11 cellular contexts compared by ENCODE assay signal in genomic region chr13:97274782-97275252, GRCh38. TPM values are rescaled to one million over a fixed set of nuclear protein-coding genes. Genes with fewer than 3 reads are reported as not detected.
DNase-seq lines count a peak whose midpoint lies in the region; ATAC-seq and TF ChIP-seq lines count a peak whose summit lies in the region.
"Had no signal": no experiment of that assay in that cellular context is flagged by ENCODE, and none has a peak within 500 bp of the region (broad histone marks: within the 10 kb centered on the region; RNA-seq: fewer than 3 reads in every experiment).

No MANE protein-coding gene starts in this region.

- no peaks in the 10 kb centered on the region for H3K27me3 Mint-ChIP-seq in memory B cell
- no peaks in the 10 kb centered on the region for H3K27me3 Mint-ChIP-seq in activated CD8-positive, alpha-beta T cell treated with anti-CD3 and anti-CD28 coated beads, Interleukin-2, amount 10 ng/mL, durations not matched to agents 7 days and 5 days (ENCODE audit: low read depth)
- H3K27me3 Mint-ChIP-seq: activated T-helper 17 cell treated with anti-CD3 and anti-CD28 coated beads, Interleukin-2, amount 50 U/mL, for 72 hours had no signal

- H3K36me3 ChIP-seq in left ventricle myocardium inferior (peaks cover 17% of the 10 kb centered on the region), mammary epithelial cell (ENCODE audit: insufficient read depth, low read length) (no peaks in the 10 kb centered on the region), HAP-1 (replicated peaks) (no peaks in the 10 kb centered on the region)

- H3K4me1 Mint-ChIP-seq in memory B cell: peaks cover 37% of the 10 kb centered on the region
- H3K4me1 Mint-ChIP-seq in activated CD8-positive, alpha-beta T cell treated with anti-CD3 and anti-CD28 coated beads, Interleukin-2, amount 10 ng/mL, durations not matched to agents 7 days and 5 days (ENCODE audit: low read depth): no peaks in the 10 kb centered on the region

- H3K4me2 ChIP-seq in mammary epithelial cell (ENCODE audit: insufficient read depth, low read depth, low read length): peak overlapping the region; percentile 69

- H3K4me3 Mint-ChIP-seq in memory B cell: no peak overlapping the region
- H3K4me3 Mint-ChIP-seq in activated CD8-positive, alpha-beta T cell treated with anti-CD3 and anti-CD28 coated beads, Interleukin-2, amount 10 ng/mL, durations not matched to agents 7 days and 5 days: no peak overlapping the region
- H3K4me3 Mint-ChIP-seq: activated T-helper 17 cell treated with anti-CD3 and anti-CD28 coated beads, Interleukin-2, amount 50 U/mL, for 72 hours; neural crest cell had no signal

- ATAC-seq in left ventricle myocardium superior: no peak
- no peak for ATAC-seq in memory B cell (ENCODE audit: low read depth)
- no peak for ATAC-seq in activated CD8-positive, alpha-beta T cell treated with anti-CD3 and anti-CD28 coated beads, Interleukin-2, amount 10 ng/mL, durations not matched to agents 7 days and 5 days
- ATAC-seq: activated T-helper 17 cell treated with anti-CD3 and anti-CD28 coated beads, Interleukin-2, amount 50 U/mL, for 72 hours had no signal

- BruUV-seq in mammary epithelial cell (replicated peaks; lab: Mats Ljungman, UMichigan): no TSS peak

- H3K79me2 ChIP-seq in mammary epithelial cell (ENCODE audit: insufficient read depth, low read length): peaks cover 40% of the 10 kb centered on the region

- intact Hi-C loops in left ventricle myocardium inferior (cut with micrococcal nuclease): loop anchor here (10.0 kb wide), 1 partner anchor 50 kb away; the partner anchor contains the start of gene MBNL2
- intact Hi-C loops in left ventricle myocardium superior (cut with micrococcal nuclease): no loop called here
- intact Hi-C loops in mammary epithelial cell (cut with micrococcal nuclease): loop anchor here (5.0 to 10.0 kb wide), 2 partner anchors 160 to 163 kb away; partner anchors contain the start of gene RAP2A

- H3K4me1 ChIP-seq in left ventricle myocardium inferior (peaks cover 98% of the 10 kb centered on the region), mammary epithelial cell (ENCODE audit: insufficient read depth, low read length) (peaks cover 70% of the 10 kb centered on the region), HAP-1 (peaks cover 14% of the 10 kb centered on the region)

- POLR2A ChIA-PET in activated CD8-positive, alpha-beta T cell treated with anti-CD3 and anti-CD28 coated beads, Interleukin-2, amount 10 ng/mL, durations not matched to agents 7 days and 5 days (lab: Charles Lee): no interaction called here

- DNase-seq in left ventricle myocardium inferior (no peak), left ventricle myocardium superior (no peak), mammary epithelial cell (peak; percentile 56), memory B cell (ENCODE audit: low spot score in 2 of 2) (no peak), epidermal melanocyte (ENCODE audit: insufficient read length, low spot score) (no peak), HAP-1 (ENCODE audit: low spot score in 2 of 2) (no peak)
- no peak for DNase-seq in effector CD8-positive, alpha-beta T cell (lab: John Stamatoyannopoulos, UW)
- no peak for DNase-seq in activated CD8-positive, alpha-beta T cell treated with anti-CD3 and anti-CD28 coated beads, Interleukin-2, amount 10 ng/mL, durations not matched to agents 7 days and 5 days
- DNase-seq: NCI-H345 had no signal

- peak overlapping the region; percentile 65 for H3K27ac ChIP-seq in left ventricle myocardium inferior (replicated peaks)
- peak overlapping the region; percentile 97 for H3K27ac ChIP-seq in mammary epithelial cell (ENCODE audit: insufficient read depth, low read depth, low read length)

- peak overlapping the region; percentile 36 for H3K27ac Mint-ChIP-seq in memory B cell
- no peak overlapping the region for H3K27ac Mint-ChIP-seq in activated CD8-positive, alpha-beta T cell treated with anti-CD3 and anti-CD28 coated beads, Interleukin-2, amount 10 ng/mL, durations not matched to agents 7 days and 5 days
- H3K27ac Mint-ChIP-seq: activated T-helper 17 cell treated with anti-CD3 and anti-CD28 coated beads, Interleukin-2, amount 50 U/mL, for 72 hours had no signal

- H3K9me3 ChIP-seq in left ventricle myocardium inferior (replicated peaks): no peaks in the 10 kb centered on the region
- no peaks in the 10 kb centered on the region for H3K9me3 ChIP-seq in mammary epithelial cell (replicated peaks; ENCODE audit: insufficient read depth, low read length)
- no peaks in the 10 kb centered on the region for H3K9me3 ChIP-seq in HAP-1

- H2AFZ ChIP-seq in mammary epithelial cell (ENCODE audit: low read depth, low read length): no peak overlapping the region

- H3K9me3 Mint-ChIP-seq in memory B cell: peaks cover 3% of the 10 kb centered on the region
- no peaks in the 10 kb centered on the region for H3K9me3 Mint-ChIP-seq in activated CD8-positive, alpha-beta T cell treated with anti-CD3 and anti-CD28 coated beads, Interleukin-2, amount 10 ng/mL, durations not matched to agents 7 days and 5 days (ENCODE audit: insufficient read depth)
- H3K9me3 Mint-ChIP-seq: activated T-helper 17 cell treated with anti-CD3 and anti-CD28 coated beads, Interleukin-2, amount 50 U/mL, for 72 hours; neural crest cell had no signal

- H3K4me3 ChIP-seq in left ventricle myocardium inferior: no peak overlapping the region
- peak overlapping the region in 1 of 3 experiments; percentile 13 for H3K4me3 ChIP-seq in mammary epithelial cell (replicated peaks in 1 of 3; ENCODE audit: insufficient read depth in 1 of 3, low read depth in 2 of 3, low read length in 3 of 3)
- no peak overlapping the region for H3K4me3 ChIP-seq in HAP-1

- CTCF ChIA-PET in mammary epithelial cell (lab: Charles Lee; ENCODE audit: low non-redundant PET): no interaction called here
- CTCF ChIA-PET in activated CD8-positive, alpha-beta T cell treated with anti-CD3 and anti-CD28 coated beads, Interleukin-2, amount 10 ng/mL, durations not matched to agents 7 days and 5 days (lab: Charles Lee): no interaction called here

- dilution Hi-C loops in mammary epithelial cell (cut with HindIII; ENCODE audit: low sequenced_read_pairs): no loop called here

- TF ChIP-seq CTCF in left ventricle myocardium inferior (IDR thresholded peaks at IDR 0.05; ENCODE audit: borderline replicate concordance) (no peak), mammary epithelial cell (conservative IDR thresholded peaks at IDR 0.05 in 1 of 2, IDR thresholded peaks at IDR 0.05 in 1 of 2; ENCODE audit: extremely low read depth in 1 of 2, insufficient read depth in 1 of 2, low read depth in 1 of 2, low read length in 2 of 2) (no peak)

- 2% methylated on average over 3 of the region's 3 CpGs for WGBS in mammary epithelial cell (ENCODE audit: low coverage, missing lambda C conversion rate)

- in situ Hi-C loops in mammary epithelial cell (cut with MboI; ENCODE audit: low sequenced_read_pairs in 2 of 2): loop anchor here in 1 of 2 donors (25.0 kb wide), 1 partner anchor 1212 kb away; no protein-coding TSS in a partner anchor
- in situ Hi-C loops in HAP-1 (cut with MboI; ENCODE audit: low sequenced_read_pairs): no loop called here

- H3K36me3 Mint-ChIP-seq in memory B cell: peaks cover 31% of the 10 kb centered on the region
- peaks cover 20% of the 10 kb centered on the region for H3K36me3 Mint-ChIP-seq in activated CD8-positive, alpha-beta T cell treated with anti-CD3 and anti-CD28 coated beads, Interleukin-2, amount 10 ng/mL, durations not matched to agents 7 days and 5 days (ENCODE audit: low read depth)

- H4K20me1 ChIP-seq in mammary epithelial cell (ENCODE audit: insufficient read depth, low read length): no peaks in the 10 kb centered on the region

- H3K27me3 ChIP-seq in left ventricle myocardium inferior (ENCODE audit: low read depth) (no peaks in the 10 kb centered on the region), mammary epithelial cell (ENCODE audit: insufficient read depth, low read length) (no peaks in the 10 kb centered on the region), HAP-1 (ENCODE audit: low read depth) (no peaks in the 10 kb centered on the region)

- H3K9ac ChIP-seq in mammary epithelial cell (ENCODE audit: insufficient read depth, low read length): peak overlapping the region; percentile 56

RNA-seq across cellular contexts. Expression of gene MBNL2, which starts 52.7 kb away (rescaled TPM):
- total RNA-seq in left ventricle myocardium inferior (76.5 TPM), left ventricle myocardium superior (66.7 TPM), mammary epithelial cell (100 to 1,000 TPM in 1 of 2 donors, 10 to 100 TPM in 1; 37.5 to 125 TPM)
- polyA plus RNA-seq in mammary epithelial cell: 20.0 TPM
- polyA minus RNA-seq in mammary epithelial cell: 33.9 TPM
- total RNA-seq in activated CD8-positive, alpha-beta T cell treated with anti-CD3 and anti-CD28 coated beads, Interleukin-2, amount 10 ng/mL, durations not matched to agents 7 days and 5 days: 10 to 100 TPM; 11.6 to 12.3 TPM
